ENCODE assay signal across 7 cellular contexts in the genomic region with DNA sequence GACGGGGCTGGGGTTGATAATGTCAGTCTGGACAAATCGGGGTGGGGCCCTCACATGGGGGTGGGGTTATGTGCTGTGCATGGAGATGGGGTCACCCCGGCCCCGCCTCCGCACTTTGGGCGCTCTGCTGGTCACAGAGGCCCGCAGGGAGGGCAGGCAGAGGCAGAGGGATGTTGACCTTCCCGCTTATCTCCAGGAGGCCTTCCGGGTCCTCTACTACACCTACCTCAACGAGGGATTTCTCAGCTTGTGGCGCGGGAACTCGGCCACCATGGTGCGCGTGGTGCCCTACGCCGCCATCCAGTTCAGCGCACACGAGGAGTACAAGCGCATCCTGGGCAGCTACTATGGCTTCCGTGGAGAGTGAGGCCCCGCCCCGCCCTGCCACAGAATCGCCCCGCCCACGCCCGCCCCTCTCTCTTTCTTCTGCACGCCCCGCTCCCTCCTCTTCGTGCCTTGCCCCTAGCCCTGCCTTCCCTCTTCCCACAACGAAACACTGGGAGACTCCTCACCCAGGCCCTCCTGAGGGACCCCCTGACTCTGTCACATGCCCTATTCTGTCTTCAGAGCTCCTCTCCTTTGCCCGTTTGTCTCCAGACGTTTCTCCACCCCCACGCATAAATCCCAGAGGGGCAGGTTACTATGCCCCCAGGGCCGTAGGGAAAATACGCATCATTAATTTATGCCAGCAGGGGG. TPM values are rescaled to one million over a fixed set of nuclear protein-coding genes. Genes with fewer than 3 reads are reported as not detected.
DNase-seq lines count a peak whose midpoint lies in the region; ATAC-seq, FAIRE-seq and TF ChIP-seq lines count a peak whose summit lies in the region.

No MANE protein-coding gene starts in this region.

- H3K27me3 ChIP-seq in HCT116 (ENCODE audit: insufficient read depth, low read length) (no peaks in the 10 kb centered on the region), subcutaneous abdominal adipose tissue (ENCODE audit: control insufficient read depth in 5 of 5, insufficient read depth in 4 of 5, low read length in 5 of 5) (no peaks in the 10 kb centered on the region)

- H4K20me1 ChIP-seq in HCT116 (ENCODE audit: insufficient read depth) = no peaks in the 10 kb centered on the region

- TF ChIP-seq CTCF in HCT116 (IDR thresholded peaks at IDR 0.05 in 2 of 3, conservative IDR thresholded peaks at IDR 0.05 in 1 of 3; ENCODE audit: borderline replicate concordance in 1 of 3, insufficient read depth in 1 of 3, low read depth in 2 of 3, low read length in 2 of 3) = no peak
- no peak for TF ChIP-seq CTCF in WTC11 (IDR thresholded peaks at IDR 0.05)

- intact Hi-C loops in HCT116 (cut with micrococcal nuclease) = no loop called here

- peak overlapping the region; percentile 83 for H3K27ac ChIP-seq in HCT116 (ENCODE audit: low read depth, low read length)
- no peak overlapping the region for H3K27ac ChIP-seq in subcutaneous abdominal adipose tissue (ENCODE audit: low read depth, low read length)

- H3K79me2 ChIP-seq in HCT116 (ENCODE audit: insufficient read depth, low read length) = no peaks in the 10 kb centered on the region

- no peaks in the 10 kb centered on the region for H3K9me2 ChIP-seq in HCT116 (ENCODE audit: insufficient read depth)

- ATAC-seq in HCT116 = peak; percentile 87
- peak; percentile 85 for ATAC-seq in WTC11
- ATAC-seq in GM19463 (IDR thresholded peaks at IDR 0.05; ENCODE audit: unreplicated experiment) = no peak
- ATAC-seq in GM21423 (IDR thresholded peaks at IDR 0.05; ENCODE audit: unreplicated experiment) = no peak

- CTCF ChIA-PET in HCT116 (lab: Charles Lee) = interaction anchor here (0.8 kb wide), 1 partner anchor 10 kb away, joined by 5 read pairs; no protein-coding TSS in a partner anchor
- CTCF ChIA-PET in WTC11 (lab: Charles Lee) = interaction anchor here (0.6 to 2.8 kb wide), 9 partner anchors 8 to 282 kb away, joined by 3 to 13 read pairs (median 3); a partner anchor contains a TSS

- FAIRE-seq in H54 (lab: Jason Lieb, UNC) = no peak

- H3K36me3 Mint-ChIP-seq in WTC11 = no peaks in the 10 kb centered on the region

- TF ChIP-seq RAD21 in HCT116 (IDR thresholded peaks at IDR 0.05; ENCODE audit: low read depth) = no peak

- BruUV-seq in HCT116 (replicated peaks; lab: Mats Ljungman, UMichigan) = TSS peak; percentile 40

- H3K4me2 ChIP-seq in HCT116 (ENCODE audit: low read length) = peak overlapping the region; percentile 75

- H3K27ac Mint-ChIP-seq in WTC11 = peak overlapping the region; percentile 95

- H3K9ac ChIP-seq in HCT116 (ENCODE audit: low read length) = peak overlapping the region; percentile 61
- H3K9ac ChIP-seq in subcutaneous abdominal adipose tissue (ENCODE audit: low read length in 5 of 5) = peak overlapping the region in 1 of 5 donors; percentile 16

- H3K27me3 Mint-ChIP-seq in WTC11 (ENCODE audit: low read depth) = peaks cover 19% of the 10 kb centered on the region

- no peaks in the 10 kb centered on the region for H3K9me3 ChIP-seq in HCT116 (ENCODE audit: control insufficient read depth in 1 of 2, insufficient read depth in 1 of 2, low read depth in 1 of 2, low read length in 2 of 2)
- H3K9me3 ChIP-seq in subcutaneous abdominal adipose tissue (ENCODE audit: control insufficient read depth in 5 of 5, low read length in 5 of 5) = no peaks in the 10 kb centered on the region

- peak overlapping the region; percentile 78 for H2AFZ ChIP-seq in HCT116 (ENCODE audit: low read depth, low read length, poor library complexity, severe bottlenecking)

- peak overlapping the region; percentile 83 for H3K4me3 Mint-ChIP-seq in WTC11

- H3K4me1 Mint-ChIP-seq in WTC11 = peaks cover 20% of the 10 kb centered on the region

- peak overlapping the region; percentile 56 to 63 for H3K4me3 ChIP-seq in HCT116 (replicated peaks in 1 of 2; ENCODE audit: low read depth in 1 of 2, low read length in 2 of 2)
- peak overlapping the region; percentile 50 to 70 (median 59) for H3K4me3 ChIP-seq in subcutaneous abdominal adipose tissue (ENCODE audit: low read depth in 1 of 5, low read length in 5 of 5)

- H3K36me3 ChIP-seq in HCT116 (ENCODE audit: control insufficient read depth in 1 of 2, insufficient read depth in 2 of 2, low read length in 2 of 2) (no peaks in the 10 kb centered on the region), subcutaneous abdominal adipose tissue (ENCODE audit: control insufficient read depth in 5 of 5, insufficient read depth in 5 of 5, low read length in 5 of 5) (peaks cover 0 to 22% (median 14%) of the 10 kb centered on the region in 5 donors)

- TF ChIP-seq POLR2A in HCT116 (IDR thresholded peaks at IDR 0.05; ENCODE audit: borderline replicate concordance, extremely low read depth, insufficient read depth, insufficient read length) (peak; percentile 71), H54 (IDR thresholded peaks at IDR 0.05; ENCODE audit: low read depth, low read length) (no peak)

- DNase-seq in HCT116 (ENCODE audit: low read depth, low spot score) = peak; percentile 53
- DNase-seq in WTC11 (ENCODE audit: low spot score) = peak; percentile 89
- DNase-seq in hepatic stellate cell (ENCODE audit: low spot score) = peak; percentile 38
- no peak for DNase-seq in H54 (ENCODE audit: insufficient read length, low spot score)

- RAD21 ChIA-PET in HCT116 (lab: Charles Lee; ENCODE audit: low non-redundant PET in 1 of 2, low total read pairs in 2 of 2, uncharacterized antibody in 2 of 2, unreplicated experiment in 2 of 2) = no interaction called here

- peaks cover 39 to 72% of the 10 kb centered on the region in 2 experiments for H3K4me1 ChIP-seq in HCT116 (ENCODE audit: control insufficient read depth in 1 of 2, insufficient read depth in 2 of 2, low read length in 2 of 2)
- peaks cover 0 to 20% (median 11%) of the 10 kb centered on the region in 5 donors for H3K4me1 ChIP-seq in subcutaneous abdominal adipose tissue (ENCODE audit: control insufficient read depth in 5 of 5, insufficient read depth in 5 of 5, low read length in 5 of 5)

- POLR2A ChIA-PET in HCT116 (lab: Charles Lee) = no interaction called here
- POLR2A ChIA-PET in WTC11 (lab: Charles Lee) = interaction anchor here (0.7 kb wide), 1 partner anchor 325 kb away, joined by 3 read pairs; no protein-coding TSS in a partner anchor

- H3K9me3 Mint-ChIP-seq in WTC11 = no peaks in the 10 kb centered on the region

TF ChIP-seq in HCT116, 20 proteins besides CTCF, POLR2A, EP300 and RAD21 (continues in another document):
- TF ChIP-seq, protein P1, sequence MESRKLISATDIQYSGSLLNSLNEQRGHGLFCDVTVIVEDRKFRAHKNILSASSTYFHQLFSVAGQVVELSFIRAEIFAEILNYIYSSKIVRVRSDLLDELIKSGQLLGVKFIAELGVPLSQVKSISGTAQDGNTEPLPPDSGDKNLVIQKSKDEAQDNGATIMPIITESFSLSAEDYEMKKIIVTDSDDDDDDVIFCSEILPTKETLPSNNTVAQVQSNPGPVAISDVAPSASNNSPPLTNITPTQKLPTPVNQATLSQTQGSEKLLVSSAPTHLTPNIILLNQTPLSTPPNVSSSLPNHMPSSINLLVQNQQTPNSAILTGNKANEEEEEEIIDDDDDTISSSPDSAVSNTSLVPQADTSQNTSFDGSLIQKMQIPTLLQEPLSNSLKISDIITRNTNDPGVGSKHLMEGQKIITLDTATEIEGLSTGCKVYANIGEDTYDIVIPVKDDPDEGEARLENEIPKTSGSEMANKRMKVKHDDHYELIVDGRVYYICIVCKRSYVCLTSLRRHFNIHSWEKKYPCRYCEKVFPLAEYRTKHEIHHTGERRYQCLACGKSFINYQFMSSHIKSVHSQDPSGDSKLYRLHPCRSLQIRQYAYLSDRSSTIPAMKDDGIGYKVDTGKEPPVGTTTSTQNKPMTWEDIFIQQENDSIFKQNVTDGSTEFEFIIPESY (IDR thresholded peaks at IDR 0.05; ENCODE audit: extremely low read depth, insufficient replicate concordance, low read length) = no peak
- TF ChIP-seq POLR2AphosphoS5 (IDR thresholded peaks at IDR 0.05; ENCODE audit: low read depth, low read length) = peak; percentile 91
- TF ChIP-seq EZH2phosphoT487 (IDR thresholded peaks at IDR 0.05; ENCODE audit: borderline replicate concordance) = no peak
- TF ChIP-seq, protein P2, sequence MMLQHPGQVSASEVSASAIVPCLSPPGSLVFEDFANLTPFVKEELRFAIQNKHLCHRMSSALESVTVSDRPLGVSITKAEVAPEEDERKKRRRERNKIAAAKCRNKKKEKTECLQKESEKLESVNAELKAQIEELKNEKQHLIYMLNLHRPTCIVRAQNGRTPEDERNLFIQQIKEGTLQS (IDR thresholded peaks at IDR 0.05) = no peak
- peak; percentile 46; the same call in 1 of the 2 replicates for TF ChIP-seq ZFX (IDR thresholded peaks at IDR 0.05)
- peak; percentile 74 for TF ChIP-seq SIN3A (IDR thresholded peaks at IDR 0.05; ENCODE audit: low read depth)

TF ChIP-seq in WTC11, 78 proteins besides CTCF, POLR2A, EP300 and RAD21 (continues in another document):
- TF ChIP-seq SMAD3 (CRISPR knock-in tag; IDR thresholded peaks at IDR 0.05; ENCODE audit: borderline replicate concordance) = 0 out of 2 replicates have a peak, but pooled peaks have one; percentile 65
- peak; percentile 40; the same call in 1 of the 2 replicates for TF ChIP-seq ETV6 (CRISPR knock-in tag; IDR thresholded peaks at IDR 0.05)
- no peak for TF ChIP-seq ZNF671 (CRISPR knock-in tag; IDR thresholded peaks at IDR 0.05)
- TF ChIP-seq FOXJ3 (CRISPR knock-in tag; IDR thresholded peaks at IDR 0.05; ENCODE audit: borderline replicate concordance) = no peak
- no peak for TF ChIP-seq ZNF138 (CRISPR knock-in tag; conservative IDR thresholded peaks at IDR 0.05)
- TF ChIP-seq, protein P3, sequence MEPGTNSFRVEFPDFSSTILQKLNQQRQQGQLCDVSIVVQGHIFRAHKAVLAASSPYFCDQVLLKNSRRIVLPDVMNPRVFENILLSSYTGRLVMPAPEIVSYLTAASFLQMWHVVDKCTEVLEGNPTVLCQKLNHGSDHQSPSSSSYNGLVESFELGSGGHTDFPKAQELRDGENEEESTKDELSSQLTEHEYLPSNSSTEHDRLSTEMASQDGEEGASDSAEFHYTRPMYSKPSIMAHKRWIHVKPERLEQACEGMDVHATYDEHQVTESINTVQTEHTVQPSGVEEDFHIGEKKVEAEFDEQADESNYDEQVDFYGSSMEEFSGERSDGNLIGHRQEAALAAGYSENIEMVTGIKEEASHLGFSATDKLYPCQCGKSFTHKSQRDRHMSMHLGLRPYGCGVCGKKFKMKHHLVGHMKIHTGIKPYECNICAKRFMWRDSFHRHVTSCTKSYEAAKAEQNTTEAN (CRISPR knock-in tag; IDR thresholded peaks at IDR 0.05) = no peak

RNA-seq across cellular contexts. Expression of a gene that starts 32.8 kb away (rescaled TPM):
- total RNA-seq in HCT116 (2021; ENCODE audit: unreplicated experiment) (76.0 TPM), WTC11 (2021) (46.0 to 53.4 TPM (median 51.8 TPM) in 3 replicates)
- polyA plus RNA-seq in HCT116 (2012) = 78.5 and 87.5 TPM in 2 replicates

RNA-seq across cellular contexts. Expression of a gene that starts 41.7 kb away (rescaled TPM):
- 10.2 TPM for total RNA-seq in HCT116 (2021; ENCODE audit: unreplicated experiment)
- 8.2 and 8.6 TPM in 2 replicates for polyA plus RNA-seq in HCT116 (2012)
- total RNA-seq in WTC11 (2021) = 8.1 to 9.2 TPM (median 8.7 TPM) in 3 replicates

Comparison
In these comparisons a context has a peak if more than half of its experiments do, and no peak if none do; other contexts are left out.
1. ATAC-seq: peak in HCT116 (single experiment) and WTC11 (single experiment); none in GM19463 (single experiment) and GM21423 (single experiment).